ENCODE assay signal across 8 cellular contexts in genomic region chr9:125746017-125746773, GRCh38. TPM values are rescaled to one million over a fixed set of nuclear protein-coding genes. Genes with fewer than 3 reads are reported as not detected.
DNase-seq lines count a peak whose midpoint lies in the region; ATAC-seq and TF ChIP-seq lines count a peak whose summit lies in the region.

No MANE protein-coding gene starts in this region.

- H3K27ac Mint-ChIP-seq in stimulated activated naive CD8-positive, alpha-beta T cell treated with anti-CD3 and anti-CD28 coated beads, Interleukin-15, amount 100 ng/mL, for 72 hours, result peak overlapping the region; percentile 96

- H3K27me3 ChIP-seq in H7 (ENCODE audit: control insufficient read depth, insufficient read depth, low read length), result peaks cover 2% of the 10 kb centered on the region; the same call in 1 of the 2 replicates
- H3K27me3 ChIP-seq in neural cell (ENCODE audit: insufficient read depth, low read depth, low read length), result no peaks in the 10 kb centered on the region

- peak overlapping the region; percentile 93 to 96 for H3K4me3 Mint-ChIP-seq in stimulated activated naive CD8-positive, alpha-beta T cell treated with anti-CD3 and anti-CD28 coated beads, Interleukin-15, amount 100 ng/mL, for 72 hours

- no peaks in the 10 kb centered on the region for H3K9me2 ChIP-seq in neural cell (ENCODE audit: insufficient read depth, low read length)

- TF ChIP-seq CTCF in fibroblast of villous mesenchyme (IDR thresholded peaks at IDR 0.05; ENCODE audit: insufficient read depth, low read depth, low read length), result no peak
- TF ChIP-seq CTCF in neural cell (IDR thresholded peaks at IDR 0.05; ENCODE audit: poor library complexity, severe bottlenecking), result peak; percentile 30

- no peaks in the 10 kb centered on the region for H4K20me1 ChIP-seq in neural cell (ENCODE audit: insufficient read depth)

- no peaks in the 10 kb centered on the region for H3F3A ChIP-seq in neural cell (ENCODE audit: insufficient read depth, low read length, poor library complexity, severe bottlenecking)

- peak overlapping the region; percentile 67 for H3K9ac ChIP-seq in neural cell (ENCODE audit: low read length)

- peak; percentile 79 for TF ChIP-seq EP300 in neural cell (conservative IDR thresholded peaks at IDR 0.05; ENCODE audit: poor library complexity, severe bottlenecking)

- peak; percentile 88 for ATAC-seq in stimulated activated naive CD8-positive, alpha-beta T cell treated with anti-CD3 and anti-CD28 coated beads, Interleukin-15, amount 100 ng/mL, for 72 hours

- peak; percentile 52 for TF ChIP-seq RAD21 in neural cell (conservative IDR thresholded peaks at IDR 0.05)

- H3K4me1 Mint-ChIP-seq in stimulated activated naive CD8-positive, alpha-beta T cell treated with anti-CD3 and anti-CD28 coated beads, Interleukin-15, amount 100 ng/mL, for 72 hours, result peaks cover 36% of the 10 kb centered on the region

- no peaks in the 10 kb centered on the region for H3K9me3 Mint-ChIP-seq in stimulated activated naive CD8-positive, alpha-beta T cell treated with anti-CD3 and anti-CD28 coated beads, Interleukin-15, amount 100 ng/mL, for 72 hours

- no peaks in the 10 kb centered on the region for H3K36me3 ChIP-seq in H7 (replicated peaks; ENCODE audit: control insufficient read depth, insufficient read depth, low read length)
- H3K36me3 ChIP-seq in neural cell (ENCODE audit: insufficient read depth, low read length), result peaks cover 3% of the 10 kb centered on the region

- peak; percentile 99 for DNase-seq in ELR (ENCODE audit: low read depth)
- peak; percentile 97 for DNase-seq in H7
- peak; percentile 99 for DNase-seq in M059J (ENCODE audit: low read depth)
- DNase-seq in activated gamma-delta T cell (lab: John Stamatoyannopoulos, UW), result peak; percentile 85
- peak; percentile 93 for DNase-seq in fibroblast of villous mesenchyme (ENCODE audit: low read depth)
- peak; percentile 92 to 94 for DNase-seq in stimulated activated naive CD8-positive, alpha-beta T cell treated with anti-CD3 and anti-CD28 coated beads, Interleukin-15, amount 100 ng/mL, for 72 hours

- H3K4me3 ChIP-seq in H7 (ENCODE audit: insufficient read depth, low read depth, low read length) (peak overlapping the region; percentile 52), fibroblast of villous mesenchyme (ENCODE audit: low read depth, low read length) (peak overlapping the region; percentile 67), neural cell (ENCODE audit: low read length) (peak overlapping the region; percentile 77)

- H3K9me3 ChIP-seq in neural cell (ENCODE audit: low read length), result no peaks in the 10 kb centered on the region

- peak overlapping the region; percentile 73 for H3K27ac ChIP-seq in neural cell (ENCODE audit: low read length)

- peak overlapping the region; percentile 52 for H3K4me2 ChIP-seq in neural cell (ENCODE audit: low read length)

- peaks cover 39% of the 10 kb centered on the region for H3K79me2 ChIP-seq in neural cell (replicated peaks; ENCODE audit: insufficient read depth, low read length)

- peaks cover 23% of the 10 kb centered on the region for H3K27me3 Mint-ChIP-seq in stimulated activated naive CD8-positive, alpha-beta T cell treated with anti-CD3 and anti-CD28 coated beads, Interleukin-15, amount 100 ng/mL, for 72 hours

- H2AFZ ChIP-seq in neural cell (ENCODE audit: low read depth, low read length), result peak overlapping the region; percentile 28

- TF ChIP-seq POLR2A in Raji (IDR thresholded peaks at IDR 0.05; ENCODE audit: insufficient read depth, low read depth, low read length), result peak; percentile 85

TF ChIP-seq in neural cell, 6 proteins besides CTCF, POLR2A, EP300 and RAD21:
- peak; percentile 86 for TF ChIP-seq POLR2AphosphoS5 (IDR thresholded peaks at IDR 0.05)
- TF ChIP-seq SMC3 (conservative IDR thresholded peaks at IDR 0.05; ENCODE audit: poor library complexity), result peak; percentile 65
- TF ChIP-seq EZH2 (IDR thresholded peaks at IDR 0.05; ENCODE audit: borderline replicate concordance, insufficient read depth, low read length, poor library complexity, severe bottlenecking), result no peak
- peak; percentile 56 for TF ChIP-seq TAF1 (IDR thresholded peaks at IDR 0.05; ENCODE audit: low read depth)
- peak; percentile 83 for TF ChIP-seq MXI1 (conservative IDR thresholded peaks at IDR 0.05; ENCODE audit: poor library complexity, severe bottlenecking)
- no peak for TF ChIP-seq REST (IDR thresholded peaks at IDR 0.05; ENCODE audit: borderline replicate concordance)

RNA-seq across cellular contexts. Expression of gene PBX3, which starts 1.0 kb away (rescaled TPM):
- 46.9 and 69.8 TPM in 2 replicates for total RNA-seq in H7 (2014; rRNA removed; shearing (Covaris generic))
- 53.0 and 71.5 TPM in 2 replicates for total RNA-seq in M059J (2014; rRNA removed; shearing (Covaris generic))
- total RNA-seq in fibroblast of villous mesenchyme, result 23.8 and 27.6 TPM in 2 replicates
- polyA plus RNA-seq in neural cell, result 398 and 402 TPM in 2 replicates
- polyA minus RNA-seq in neural cell, result 607 and 710 TPM in 2 replicates

RNA-seq across cellular contexts. Expression of gene MAPKAP1, which starts 39.2 kb away (rescaled TPM):
- 114 and 137 TPM in 2 replicates for total RNA-seq in H7 (2014; rRNA removed; shearing (Covaris generic))
- total RNA-seq in M059J (2014; rRNA removed; shearing (Covaris generic)), result 80.6 and 107 TPM in 2 replicates
- 92.0 and 93.4 TPM in 2 replicates for total RNA-seq in fibroblast of villous mesenchyme
- 57.5 and 70.4 TPM in 2 replicates for polyA plus RNA-seq in neural cell
- 75.7 and 80.6 TPM in 2 replicates for polyA minus RNA-seq in neural cell

Comparison
In these comparisons a context has a peak if more than half of its experiments do, and no peak if none do; other contexts are left out.
1. Peak in every context shown above with its lines: DNase-seq, ATAC-seq, H3K4me3 ChIP-seq and H3K27ac ChIP-seq.